ENCODE assay signal across 1 cellular context in the genomic region with DNA sequence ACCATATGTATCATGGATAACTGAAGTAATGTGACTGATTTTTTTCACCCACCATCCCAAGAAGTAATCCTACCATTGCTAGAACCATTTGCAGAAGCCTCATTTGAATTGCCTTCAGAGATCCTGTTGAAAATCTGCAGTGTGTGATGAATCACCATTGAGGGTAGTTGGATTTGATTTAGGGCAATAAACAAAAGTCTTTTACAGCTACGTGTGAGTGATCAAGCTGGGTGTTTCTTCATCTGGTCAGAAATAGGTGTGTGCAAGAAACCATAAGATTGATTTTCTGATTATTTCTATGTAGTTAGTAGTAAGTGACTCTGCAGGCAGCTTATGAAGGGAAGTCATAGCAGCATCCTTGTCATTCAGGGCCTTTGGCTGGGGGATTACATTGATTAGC.
TF ChIP-seq lines count a peak whose summit lies in the region.

No MANE protein-coding gene starts in this region.

TF ChIP-seq in GM23338, 12 proteins besides CTCF, POLR2A, EP300 and RAD21 (continued from another document):
- TF ChIP-seq, protein P1, sequence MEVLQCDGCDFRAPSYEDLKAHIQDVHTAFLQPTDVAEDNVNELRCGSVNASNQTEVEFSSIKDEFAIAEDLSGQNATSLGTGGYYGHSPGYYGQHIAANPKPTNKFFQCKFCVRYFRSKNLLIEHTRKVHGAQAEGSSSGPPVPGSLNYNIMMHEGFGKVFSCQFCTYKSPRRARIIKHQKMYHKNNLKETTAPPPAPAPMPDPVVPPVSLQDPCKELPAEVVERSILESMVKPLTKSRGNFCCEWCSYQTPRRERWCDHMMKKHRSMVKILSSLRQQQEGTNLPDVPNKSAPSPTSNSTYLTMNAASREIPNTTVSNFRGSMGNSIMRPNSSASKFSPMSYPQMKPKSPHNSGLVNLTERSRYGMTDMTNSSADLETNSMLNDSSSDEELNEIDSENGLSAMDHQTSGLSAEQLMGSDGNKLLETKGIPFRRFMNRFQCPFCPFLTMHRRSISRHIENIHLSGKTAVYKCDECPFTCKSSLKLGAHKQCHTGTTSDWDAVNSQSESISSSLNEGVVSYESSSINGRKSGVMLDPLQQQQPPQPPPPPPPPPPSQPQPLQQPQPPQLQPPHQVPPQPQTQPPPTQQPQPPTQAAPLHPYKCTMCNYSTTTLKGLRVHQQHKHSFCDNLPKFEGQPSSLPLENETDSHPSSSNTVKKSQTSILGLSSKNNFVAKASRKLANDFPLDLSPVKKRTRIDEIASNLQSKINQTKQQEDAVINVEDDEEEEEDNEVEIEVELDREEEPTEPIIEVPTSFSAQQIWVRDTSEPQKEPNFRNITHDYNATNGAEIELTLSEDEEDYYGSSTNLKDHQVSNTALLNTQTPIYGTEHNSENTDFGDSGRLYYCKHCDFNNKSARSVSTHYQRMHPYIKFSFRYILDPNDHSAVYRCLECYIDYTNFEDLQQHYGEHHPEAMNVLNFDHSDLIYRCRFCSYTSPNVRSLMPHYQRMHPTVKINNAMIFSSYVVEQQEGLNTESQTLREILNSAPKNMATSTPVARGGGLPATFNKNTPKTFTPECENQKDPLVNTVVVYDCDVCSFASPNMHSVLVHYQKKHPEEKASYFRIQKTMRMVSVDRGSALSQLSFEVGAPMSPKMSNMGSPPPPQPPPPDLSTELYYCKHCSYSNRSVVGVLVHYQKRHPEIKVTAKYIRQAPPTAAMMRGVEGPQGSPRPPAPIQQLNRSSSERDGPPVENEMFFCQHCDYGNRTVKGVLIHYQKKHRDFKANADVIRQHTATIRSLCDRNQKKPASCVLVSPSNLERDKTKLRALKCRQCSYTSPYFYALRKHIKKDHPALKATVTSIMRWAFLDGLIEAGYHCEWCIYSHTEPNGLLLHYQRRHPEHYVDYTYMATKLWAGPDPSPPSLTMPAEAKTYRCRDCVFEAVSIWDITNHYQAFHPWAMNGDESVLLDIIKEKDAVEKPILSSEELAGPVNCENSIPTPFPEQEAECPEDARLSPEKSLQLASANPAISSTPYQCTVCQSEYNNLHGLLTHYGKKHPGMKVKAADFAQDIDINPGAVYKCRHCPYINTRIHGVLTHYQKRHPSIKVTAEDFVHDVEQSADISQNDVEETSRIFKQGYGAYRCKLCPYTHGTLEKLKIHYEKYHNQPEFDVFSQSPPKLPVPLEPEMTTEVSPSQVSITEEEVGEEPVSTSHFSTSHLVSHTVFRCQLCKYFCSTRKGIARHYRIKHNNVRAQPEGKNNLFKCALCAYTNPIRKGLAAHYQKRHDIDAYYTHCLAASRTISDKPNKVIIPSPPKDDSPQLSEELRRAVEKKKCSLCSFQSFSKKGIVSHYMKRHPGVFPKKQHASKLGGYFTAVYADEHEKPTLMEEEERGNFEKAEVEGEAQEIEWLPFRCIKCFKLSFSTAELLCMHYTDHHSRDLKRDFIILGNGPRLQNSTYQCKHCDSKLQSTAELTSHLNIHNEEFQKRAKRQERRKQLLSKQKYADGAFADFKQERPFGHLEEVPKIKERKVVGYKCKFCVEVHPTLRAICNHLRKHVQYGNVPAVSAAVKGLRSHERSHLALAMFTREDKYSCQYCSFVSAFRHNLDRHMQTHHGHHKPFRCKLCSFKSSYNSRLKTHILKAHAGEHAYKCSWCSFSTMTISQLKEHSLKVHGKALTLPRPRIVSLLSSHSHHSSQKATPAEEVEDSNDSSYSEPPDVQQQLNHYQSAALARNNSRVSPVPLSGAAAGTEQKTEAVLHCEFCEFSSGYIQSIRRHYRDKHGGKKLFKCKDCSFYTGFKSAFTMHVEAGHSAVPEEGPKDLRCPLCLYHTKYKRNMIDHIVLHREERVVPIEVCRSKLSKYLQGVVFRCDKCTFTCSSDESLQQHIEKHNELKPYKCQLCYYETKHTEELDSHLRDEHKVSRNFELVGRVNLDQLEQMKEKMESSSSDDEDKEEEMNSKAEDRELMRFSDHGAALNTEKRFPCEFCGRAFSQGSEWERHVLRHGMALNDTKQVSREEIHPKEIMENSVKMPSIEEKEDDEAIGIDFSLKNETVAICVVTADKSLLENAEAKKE (CRISPR knock-in tag; IDR thresholded peaks at IDR 0.05), result no peak
- TF ChIP-seq JUNB (IDR thresholded peaks at IDR 0.05; ENCODE audit: unreplicated experiment) (no peak), POLR2AphosphoS5 (IDR thresholded peaks at IDR 0.05; ENCODE audit: low read depth) (no peak), ZNF331 (CRISPR knock-in tag; IDR thresholded peaks at IDR 0.05; ENCODE audit: low read depth) (no peak)
TF ChIP-seq in GM23338: peak in this region for 0.
